In genomic region chr6:111888928-111889696, GRCh38 we compare ENCODE assay signal across 10 cellular contexts. TPM values are rescaled to one million over a fixed set of nuclear protein-coding genes. Genes with fewer than 3 reads are reported as not detected.
DNase-seq lines count a peak whose midpoint lies in the region; ATAC-seq and TF ChIP-seq lines count a peak whose summit lies in the region.
"Had no signal": no experiment of that assay in that cellular context is flagged by ENCODE, and none has a peak within 500 bp of the region (broad histone marks: within the 10 kb centered on the region; RNA-seq: fewer than 3 reads in every experiment).

No MANE protein-coding gene starts in this region.

- no peak overlapping the region for H3K4me3 Mint-ChIP-seq in activated CD4-positive, alpha-beta T cell treated with anti-CD3 and anti-CD28 coated beads, Interleukin-2, amount 10 ng/mL, durations not matched to agents 7 days and 5 days
- H3K4me3 Mint-ChIP-seq: naive B cell had no signal

- no peak overlapping the region for H3K27ac ChIP-seq in left lung
- no peak overlapping the region for H3K27ac ChIP-seq in thyroid gland
- H3K27ac ChIP-seq: HL-60 had no signal

- H3K4me1 ChIP-seq in left lung (no peaks in the 10 kb centered on the region), thyroid gland (peaks cover 0 to 7% of the 10 kb centered on the region in 2 donors)

- ATAC-seq in left lung: peak; percentile 47

- POLR2A ChIA-PET in activated CD4-positive, alpha-beta T cell treated with anti-CD3 and anti-CD28 coated beads, Interleukin-2, amount 10 ng/mL, durations not matched to agents 7 days and 5 days (lab: Charles Lee): no interaction called here

- intact Hi-C loops in left lung (cut with DNase I) (no loop called here), thyroid gland (cut with DNase I) (no loop called here)

- TF ChIP-seq CTCF in choroid plexus epithelial cell (conservative IDR thresholded peaks at IDR 0.05; ENCODE audit: low read depth, low read length) (no peak), left lung (IDR thresholded peaks at IDR 0.05) (no peak), thyroid gland (IDR thresholded peaks at IDR 0.05) (no peak)

- H3K27me3 ChIP-seq in left lung (no peaks in the 10 kb centered on the region), thyroid gland (no peaks in the 10 kb centered on the region)

- peaks cover 7% of the 10 kb centered on the region for H3K36me3 Mint-ChIP-seq in activated CD4-positive, alpha-beta T cell treated with anti-CD3 and anti-CD28 coated beads, Interleukin-2, amount 10 ng/mL, durations not matched to agents 7 days and 5 days (ENCODE audit: low read depth)

- H3K9me3 ChIP-seq in left lung (no peaks in the 10 kb centered on the region), thyroid gland (no peaks in the 10 kb centered on the region)

- no peak for TF ChIP-seq POLR2A in thyroid gland (IDR thresholded peaks at IDR 0.05)

- peak overlapping the region; percentile 40 for H3K4me3 ChIP-seq in choroid plexus epithelial cell (ENCODE audit: low read depth, low read length)
- no peak overlapping the region for H3K4me3 ChIP-seq in left lung
- H3K4me3 ChIP-seq in thyroid gland (replicated peaks in 1 of 3): no peak overlapping the region

- no peaks in the 10 kb centered on the region for H3K4me1 Mint-ChIP-seq in activated CD4-positive, alpha-beta T cell treated with anti-CD3 and anti-CD28 coated beads, Interleukin-2, amount 10 ng/mL, durations not matched to agents 7 days and 5 days
- H3K4me1 Mint-ChIP-seq: naive B cell had no signal

- 36 to 41% methylated on average over 10 of the region's 10 CpGs for WGBS in thyroid gland, 2 donors

- peaks cover 3% of the 10 kb centered on the region for H3K27me3 Mint-ChIP-seq in activated CD4-positive, alpha-beta T cell treated with anti-CD3 and anti-CD28 coated beads, Interleukin-2, amount 10 ng/mL, durations not matched to agents 7 days and 5 days

- DNase-seq in NCI-H2081 (lab: John Stamatoyannopoulos, UW) (peak; percentile 9 to 39), NCI-H2081 treated with DMSO at 0.1 percent for 48 hours (lab: John Stamatoyannopoulos, UW) (no peak), choroid plexus epithelial cell (ENCODE audit: low read depth) (peak; percentile 46), left lung (no peak), thyroid gland (peak; percentile 4 to 5), SKM-1 (lab: John Stamatoyannopoulos, UW; ENCODE audit: unreplicated experiment) (no peak)
- DNase-seq in activated T-cell treated with anti-CD3 and anti-CD28 coated beads, Interleukin-2, amount 50 U/mL, for 48 hours: no peak
- DNase-seq in activated CD4-positive, alpha-beta T cell treated with anti-CD3 and anti-CD28 coated beads, Interleukin-2, amount 10 ng/mL, durations not matched to agents 7 days and 5 days: no peak
- DNase-seq: naive B cell had no signal

- H3K36me3 ChIP-seq in left lung (no peaks in the 10 kb centered on the region), thyroid gland (no peaks in the 10 kb centered on the region)

- CTCF ChIA-PET in activated CD4-positive, alpha-beta T cell treated with anti-CD3 and anti-CD28 coated beads, Interleukin-2, amount 10 ng/mL, durations not matched to agents 7 days and 5 days (lab: Charles Lee): interaction anchor here (0.6 kb wide), 1 partner anchor 599 kb away, joined by 3 read pairs; no protein-coding TSS in a partner anchor

- H3K27ac Mint-ChIP-seq in activated CD4-positive, alpha-beta T cell treated with anti-CD3 and anti-CD28 coated beads, Interleukin-2, amount 10 ng/mL, durations not matched to agents 7 days and 5 days: no peak overlapping the region

- peaks cover 13% of the 10 kb centered on the region for H3K9me3 Mint-ChIP-seq in activated CD4-positive, alpha-beta T cell treated with anti-CD3 and anti-CD28 coated beads, Interleukin-2, amount 10 ng/mL, durations not matched to agents 7 days and 5 days

RNA-seq across cellular contexts. Expression of gene FYN, which starts 15.9 kb away (rescaled TPM):
- 10 to 100 TPM; 58.8 to 73.8 TPM for total RNA-seq in left lung
- 100 to 1,000 TPM in 2 of 4 donors, 10 to 100 TPM in 2; 67.0 to 206 (median 95.9) TPM for total RNA-seq in thyroid gland
- 100 to 1,000 TPM; 179 to 225 TPM for total RNA-seq in activated CD4-positive, alpha-beta T cell treated with anti-CD3 and anti-CD28 coated beads, Interleukin-2, amount 10 ng/mL, durations not matched to agents 7 days and 5 days

Comparison
In these comparisons a context has a peak if more than half of its experiments do, and no peak if none do; other contexts are left out.
1. DNase-seq: peak in NCI-H2081 (2 of 2), choroid plexus epithelial cell (single experiment) and thyroid gland (2 of 2); none in NCI-H2081 treated with DMSO at 0.1 percent for 48 hours (single experiment), left lung (0 of 2), SKM-1 (single experiment), activated T-cell treated with anti-CD3 and anti-CD28 coated beads, Interleukin-2, amount 50 U/mL, for 48 hours (0 of 2) and activated CD4-positive, alpha-beta T cell treated with anti-CD3 and anti-CD28 coated beads, Interleukin-2, amount 10 ng/mL, durations not matched to agents 7 days and 5 days (single experiment).